Comparison of ENCODE assay signal across 9 cellular contexts in the genomic region with DNA sequence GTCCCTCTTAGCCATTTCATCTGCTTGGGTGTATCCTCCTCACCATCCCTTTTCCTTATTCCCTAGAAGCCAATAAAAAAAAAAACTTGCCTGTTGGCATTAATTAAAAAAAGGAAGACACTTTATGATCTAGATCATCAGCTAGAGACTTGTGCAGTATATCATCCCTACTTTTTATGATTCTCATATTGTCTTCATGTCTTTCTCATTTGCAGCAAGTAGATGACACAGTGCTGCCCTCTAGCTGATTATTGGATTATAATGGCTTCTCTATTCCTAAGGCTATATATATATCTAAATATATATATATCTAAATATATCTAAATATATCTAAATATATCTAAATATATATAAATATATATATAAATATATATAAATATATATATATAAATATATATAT.
A peak's percentile ranks its signal among the peaks of the same experiment; 100 is the strongest.
DNase-seq lines count a peak whose midpoint lies in the region; ATAC-seq, FAIRE-seq and TF ChIP-seq lines count a peak whose summit lies in the region.
"Had no signal": no experiment of that assay in that cellular context is flagged by ENCODE, and none has a peak within 500 bp of the region (broad histone marks: within the 10 kb centered on the region; RNA-seq: fewer than 3 reads in every experiment).

No MANE protein-coding gene starts in this region.

- no peak overlapping the region for H3K4me3 ChIP-seq in breast epithelium
- H3K4me3 ChIP-seq in astrocyte (ENCODE audit: insufficient read depth, low read depth, low read length), result no peak overlapping the region
- no peak overlapping the region for H3K4me3 ChIP-seq in esophagus muscularis mucosa
- H3K4me3 ChIP-seq: skin epidermis had no signal

- H3K4me3 Mint-ChIP-seq in MCF 10A (ENCODE audit: unreplicated experiment) (no peak overlapping the region), astrocyte (ENCODE audit: unreplicated experiment) (no peak overlapping the region)

- no peak overlapping the region for H3K9ac ChIP-seq in astrocyte (ENCODE audit: low read length)

- H3K27ac ChIP-seq in breast epithelium (no peak overlapping the region), astrocyte (ENCODE audit: low read depth, low read length) (peak overlapping the region; percentile 74), esophagus muscularis mucosa (replicated peaks in 1 of 4) (no peak overlapping the region)
- H3K27ac ChIP-seq: skin epidermis had no signal

- H3K27ac Mint-ChIP-seq in MCF 10A (ENCODE audit: low read depth, unreplicated experiment) (no peak overlapping the region), astrocyte (ENCODE audit: unreplicated experiment) (peak overlapping the region; percentile 84)

- H3K36me3 ChIP-seq in breast epithelium (no peaks in the 10 kb centered on the region), astrocyte (ENCODE audit: insufficient read depth, low read length) (no peaks in the 10 kb centered on the region), esophagus muscularis mucosa (no peaks in the 10 kb centered on the region)

- TF ChIP-seq CTCF in MCF 10A (IDR thresholded peaks at IDR 0.05; ENCODE audit: unreplicated experiment) (peak; percentile 43), breast epithelium (IDR thresholded peaks at IDR 0.05) (no peak), astrocyte (IDR thresholded peaks at IDR 0.05; ENCODE audit: insufficient read depth, low read depth, low read length) (peak; percentile 21), esophagus muscularis mucosa (IDR thresholded peaks at IDR 0.05) (peak in 1 of 3 experiments; percentile 22)

- no peak for TF ChIP-seq POLR2A in breast epithelium (IDR thresholded peaks at IDR 0.05)
- TF ChIP-seq POLR2A in esophagus muscularis mucosa (IDR thresholded peaks at IDR 0.05; ENCODE audit: low read depth), result no peak

- no peaks in the 10 kb centered on the region for H3K4me1 ChIP-seq in breast epithelium
- peaks cover 20% of the 10 kb centered on the region for H3K4me1 ChIP-seq in astrocyte (ENCODE audit: insufficient read depth, low read length)
- H3K4me1 ChIP-seq in esophagus muscularis mucosa, result peaks cover 3 to 10% (median 6%) of the 10 kb centered on the region in 4 donors

- H4K20me1 ChIP-seq in astrocyte (ENCODE audit: insufficient read depth, low read length), result no peaks in the 10 kb centered on the region

- H3K4me1 Mint-ChIP-seq in MCF 10A (ENCODE audit: insufficient read depth, unreplicated experiment) (peaks cover 33% of the 10 kb centered on the region), astrocyte (ENCODE audit: low read depth, unreplicated experiment) (peaks cover 26% of the 10 kb centered on the region)

- H3K9me3 ChIP-seq in breast epithelium (no peaks in the 10 kb centered on the region), astrocyte (ENCODE audit: insufficient read depth, low read depth, low read length) (no peaks in the 10 kb centered on the region), esophagus muscularis mucosa (no peaks in the 10 kb centered on the region)

- no peak overlapping the region for H2AFZ ChIP-seq in astrocyte (ENCODE audit: low read depth, low read length)

- H3K27me3 ChIP-seq in breast epithelium, result no peaks in the 10 kb centered on the region
- H3K27me3 ChIP-seq in astrocyte (ENCODE audit: insufficient read depth, low read length), result no peaks in the 10 kb centered on the region
- H3K27me3 ChIP-seq in esophagus muscularis mucosa, result no peaks in the 10 kb centered on the region

- no peak for FAIRE-seq in astrocyte (lab: Jason Lieb, UNC)

- H3K9me3 Mint-ChIP-seq in MCF 10A (ENCODE audit: unreplicated experiment) (no peaks in the 10 kb centered on the region), astrocyte (ENCODE audit: unreplicated experiment) (no peaks in the 10 kb centered on the region)

- H3K36me3 Mint-ChIP-seq in MCF 10A (ENCODE audit: insufficient read depth, unreplicated experiment) (no peaks in the 10 kb centered on the region), astrocyte (ENCODE audit: low read depth, unreplicated experiment) (peaks cover 8% of the 10 kb centered on the region)

- no peaks in the 10 kb centered on the region for H3K79me2 ChIP-seq in astrocyte (ENCODE audit: insufficient read depth, low read length)

- BruUV-seq in MCF 10A (replicated peaks; lab: Mats Ljungman, UMichigan), result no TSS peak

- POLR2A ChIA-PET in MCF 10A (lab: Yijun Ruan, JAX), result interaction anchor here (0.6 to 1.3 kb wide), 4 partner anchors 50 to 420 kb away, joined by 4 to 5 read pairs (median 4); no protein-coding TSS in a partner anchor

- no peak overlapping the region for H3K4me2 ChIP-seq in astrocyte (ENCODE audit: low read length)

- DNase-seq in MCF 10A (ENCODE audit: unreplicated experiment), result peak; percentile 52
- DNase-seq in breast epithelium (ENCODE audit: low spot score in 2 of 2), result no peak
- peak; percentile 54 to 57 for DNase-seq in NCI-H2081 (lab: John Stamatoyannopoulos, UW)
- DNase-seq in astrocyte (ENCODE audit: low read depth), result peak; percentile 26
- peak; percentile 61 to 69 for DNase-seq in lung microvascular endothelial cell (ENCODE audit: low read depth in 2 of 2)
- DNase-seq in esophagus muscularis mucosa (ENCODE audit: extremely low spot score), result no peak

- ATAC-seq in GM19351 (IDR thresholded peaks at IDR 0.05; ENCODE audit: unreplicated experiment) (no peak), GM19023 (IDR thresholded peaks at IDR 0.05; ENCODE audit: unreplicated experiment) (no peak)

- H3K27me3 Mint-ChIP-seq in MCF 10A (ENCODE audit: insufficient read depth, unreplicated experiment) (no peaks in the 10 kb centered on the region), astrocyte (ENCODE audit: low read depth, unreplicated experiment) (no peaks in the 10 kb centered on the region)

- CTCF ChIA-PET in MCF 10A (lab: Yijun Ruan, JAX), result interaction anchor here (0.6 to 2.8 kb wide), 18 partner anchors 9 to 1349 kb away, joined by 3 to 9 read pairs (median 4); no protein-coding TSS in a partner anchor

- no peak for TF ChIP-seq EP300 in esophagus muscularis mucosa (IDR thresholded peaks at IDR 0.05)

- intact Hi-C loops in MCF 10A (cut with micrococcal nuclease) (loop anchor here (5.0 to 10.0 kb wide), 6 partner anchors 110 to 622 kb away; no protein-coding TSS in a partner anchor), breast epithelium (cut with DNase I; ENCODE audit: low total_unique reads) (no loop called here), esophagus muscularis mucosa (cut with DNase I) (no loop called here)

Comparison
In these comparisons a context has a peak if more than half of its experiments do, and no peak if none do; other contexts are left out.
1. DNase-seq: peak in MCF 10A (single experiment), NCI-H2081 (2 of 2), astrocyte (single experiment) and lung microvascular endothelial cell (2 of 2); none in breast epithelium (0 of 2) and esophagus muscularis mucosa (single experiment).
2. CTCF ChIP-seq: peak in MCF 10A (single experiment) and astrocyte (single experiment); none in breast epithelium (0 of 3).